10 cellular contexts compared by ENCODE assay signal in the genomic region with DNA sequence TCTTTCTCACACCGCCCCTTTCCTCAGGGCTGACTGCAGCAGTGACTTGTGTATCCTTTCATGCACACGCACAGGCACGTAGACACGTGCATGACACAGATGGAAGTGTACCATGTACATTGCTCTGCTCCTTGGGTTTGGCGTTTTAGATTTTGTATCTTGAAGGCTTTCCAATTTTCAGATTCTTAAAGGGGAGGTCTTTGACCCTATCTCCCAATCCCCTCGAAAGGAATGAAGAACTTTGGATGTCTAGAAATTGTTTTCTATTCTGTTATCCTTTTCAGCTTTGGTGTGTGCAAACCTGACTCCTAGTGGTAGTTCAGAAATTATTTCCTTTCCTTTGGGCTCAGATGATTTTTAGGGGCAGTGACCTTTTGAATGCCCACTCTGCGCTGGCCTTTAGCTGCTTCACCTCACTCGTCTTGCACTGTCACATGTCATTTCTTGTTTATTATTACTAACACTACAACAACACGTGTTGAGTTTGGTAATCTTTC.
DNase-seq lines count a peak whose midpoint lies in the region; ATAC-seq, FAIRE-seq and TF ChIP-seq lines count a peak whose summit lies in the region.
"Had no signal": no experiment of that assay in that cellular context is flagged by ENCODE, and none has a peak within 500 bp of the region (broad histone marks: within the 10 kb centered on the region; RNA-seq: fewer than 3 reads in every experiment).

No MANE protein-coding gene starts in this region.

- H3K9me3 ChIP-seq in Caco-2 (no peaks in the 10 kb centered on the region), GM12878 (replicated peaks; ENCODE audit: control insufficient read depth, insufficient read depth, low read length) (no peaks in the 10 kb centered on the region; the same call in 2 of the 3 replicates)
- H3K9me3 ChIP-seq in naive thymus-derived CD4-positive, alpha-beta T cell (ENCODE audit: control insufficient read depth in 2 of 3, low read length in 3 of 3): no peaks in the 10 kb centered on the region

- 57% methylated on average over 9 of the region's 9 CpGs for WGBS in GM12878 (ENCODE audit: insufficient coverage, insufficient replicate concordance, low lambda C conversion rate, missing lambda C conversion rate)

- peak; percentile 63 for ATAC-seq in GM12878
- ATAC-seq in naive thymus-derived CD4-positive, alpha-beta T cell: peak; percentile 61
- no peak for ATAC-seq in HG02588 (IDR thresholded peaks at IDR 0.05; ENCODE audit: unreplicated experiment)
- ATAC-seq in GM18907 (IDR thresholded peaks at IDR 0.05; ENCODE audit: unreplicated experiment): no peak

- no peak overlapping the region for H3K27ac ChIP-seq in GM12878 (ENCODE audit: control insufficient read depth, insufficient read depth)
- no peak overlapping the region for H3K27ac ChIP-seq in naive thymus-derived CD4-positive, alpha-beta T cell (ENCODE audit: low read depth, low read length)

- H3K27me3 ChIP-seq in Caco-2 (replicated peaks; ENCODE audit: control insufficient read depth, insufficient read depth, low read length): no peaks in the 10 kb centered on the region
- H3K27me3 ChIP-seq in GM12878 (replicated peaks in 1 of 2; ENCODE audit: control insufficient read depth in 2 of 2, insufficient read depth in 2 of 2, low read length in 1 of 2): no peaks in the 10 kb centered on the region
- H3K27me3 ChIP-seq in naive thymus-derived CD4-positive, alpha-beta T cell (ENCODE audit: control insufficient read depth in 2 of 2, insufficient read depth in 2 of 2, low read length in 2 of 2): no peaks in the 10 kb centered on the region

- intact Hi-C loops in Caco-2 (cut with micrococcal nuclease; ENCODE audit: unreplicated experiment): loop anchor here (1.0 kb wide), 2 partner anchors 420 to 490 kb away; no protein-coding TSS in a partner anchor
- intact Hi-C loops in GM12878 (cut with micrococcal nuclease; ENCODE audit: unreplicated experiment): loop anchor here (2.0 to 10.0 kb wide), 2 partner anchors 210 to 420 kb away; no protein-coding TSS in a partner anchor
- intact Hi-C loops in naive thymus-derived CD4-positive, alpha-beta T cell (cut with micrococcal nuclease): loop anchor here (1.0 to 5.0 kb wide), 9 partner anchors 23 to 420 kb away; no protein-coding TSS in a partner anchor

- H3K4me1 ChIP-seq in Caco-2 (no peaks in the 10 kb centered on the region), GM12878 (ENCODE audit: control insufficient read depth, insufficient read depth, low read length) (peaks cover 3% of the 10 kb centered on the region)
- H3K4me1 ChIP-seq in naive thymus-derived CD4-positive, alpha-beta T cell (ENCODE audit: control insufficient read depth in 2 of 2, insufficient read depth in 2 of 2, low read length in 2 of 2): peaks cover 0 to 18% of the 10 kb centered on the region in 2 donors

- peak; percentile 65 for TF ChIP-seq RAD21 in GM12878 (IDR thresholded peaks at IDR 0.05; ENCODE audit: insufficient read depth, low read depth, low read length)

- no peak overlapping the region for H3K4me3 Mint-ChIP-seq in Caco-2 (ENCODE audit: unreplicated experiment)
- H3K4me3 Mint-ChIP-seq in IgD-negative memory B cell: no peak overlapping the region
- peak overlapping the region in 8 of 10 donors; percentile 5 to 69 (median 38) for H3K4me3 Mint-ChIP-seq in naive thymus-derived CD4-positive, alpha-beta T cell
- H3K4me3 Mint-ChIP-seq: immature natural killer cell had no signal

- no peak overlapping the region for H2AFZ ChIP-seq in GM12878 (ENCODE audit: control insufficient read depth, low read depth, low read length)

- H3K4me1 Mint-ChIP-seq in Caco-2 (ENCODE audit: low read depth, unreplicated experiment) (peaks cover 7% of the 10 kb centered on the region), IgD-negative memory B cell (peaks cover 11 to 20% (median 15%) of the 10 kb centered on the region in 3 donors)
- H3K4me1 Mint-ChIP-seq in naive thymus-derived CD4-positive, alpha-beta T cell: peaks cover 31 to 83% (median 68%) of the 10 kb centered on the region in 7 donors

- H3K4me3 ChIP-seq in Caco-2 (ENCODE audit: low read depth, low read length): no peak overlapping the region
- H3K4me3 ChIP-seq in GM12878: no peak overlapping the region
- no peak overlapping the region for H3K4me3 ChIP-seq in naive thymus-derived CD4-positive, alpha-beta T cell (ENCODE audit: low read length)

- FAIRE-seq in GM12878 (lab: Jason Lieb, UNC): peak; percentile 44

- CTCF ChIA-PET in Caco-2 (lab: Charles Lee): interaction anchor here (0.7 to 0.8 kb wide), 2 partner anchors 9 to 532 kb away, joined by 4 to 5 read pairs; no protein-coding TSS in a partner anchor
- CTCF ChIA-PET in GM12878 (lab: Yijun Ruan, JAX): interaction anchor here (0.7 to 1.8 kb wide), 21 partner anchors 8 to 419 kb away, joined by 3 to 16 read pairs (median 4); partner anchors contain the start of gene EDN1
- CTCF ChIA-PET in naive thymus-derived CD4-positive, alpha-beta T cell (lab: Charles Lee): interaction anchor here (0.6 to 1.7 kb wide), 9 partner anchors 17 to 420 kb away, joined by 3 to 10 read pairs (median 3); partner anchors contain the start of gene EDN1

- DNase-seq in Caco-2: peak in 1 of 2 experiments; percentile 4
- DNase-seq in GM12878 (ENCODE audit: low read depth, low spot score): no peak
- peak in 6 of 9 donors; percentile 19 to 58 (median 38) for DNase-seq in naive thymus-derived CD4-positive, alpha-beta T cell
- no peak for DNase-seq in cerebellum (ENCODE audit: low spot score)
- no peak for DNase-seq in NCI-H524 (lab: John Stamatoyannopoulos, UW)
- DNase-seq: NCI-H1436 had no signal

- TF ChIP-seq EP300 in GM12878 (IDR thresholded peaks at IDR 0.05; ENCODE audit: borderline replicate concordance in 1 of 2, control insufficient read depth in 1 of 2, low read depth in 2 of 2, low read length in 2 of 2): no peak

- H3K27me3 Mint-ChIP-seq in Caco-2 (ENCODE audit: insufficient read depth, unreplicated experiment): no peaks in the 10 kb centered on the region
- no peaks in the 10 kb centered on the region for H3K27me3 Mint-ChIP-seq in IgD-negative memory B cell
- no peaks in the 10 kb centered on the region for H3K27me3 Mint-ChIP-seq in naive thymus-derived CD4-positive, alpha-beta T cell

- SMC1A ChIA-PET in GM12878 (lab: Charles Lee; ENCODE audit: uncharacterized antibody, unreplicated experiment): interaction anchor here (0.7 to 5.3 kb wide), 23 partner anchors 9 to 422 kb away, joined by 3 to 28 read pairs (median 4); no protein-coding TSS in a partner anchor

- peak; percentile 30 to 60 for TF ChIP-seq CTCF in Caco-2 (IDR thresholded peaks at IDR 0.05; ENCODE audit: insufficient read depth in 1 of 2, low read depth in 1 of 2, low read length in 1 of 2, severe bottlenecking in 1 of 2, unreplicated experiment in 1 of 2)
- TF ChIP-seq CTCF in GM12878 (IDR thresholded peaks at IDR 0.05 in 2 of 3, conservative IDR thresholded peaks at IDR 0.05 in 1 of 3; ENCODE audit: control insufficient read depth in 2 of 3, extremely low read depth in 1 of 3, insufficient read depth in 1 of 3, low read depth in 3 of 3, low read length in 3 of 3): peak; percentile 30 to 53 (median 40); a peak in 4 of 6 replicates

- no peaks in the 10 kb centered on the region for H4K20me1 ChIP-seq in GM12878 (ENCODE audit: control insufficient read depth, insufficient read depth)

- in situ Hi-C loops in GM12878 (cut with MboI): no loop called here

- H3K36me3 ChIP-seq in Caco-2 (ENCODE audit: control insufficient read depth, insufficient read depth, low read length) (no peaks in the 10 kb centered on the region), GM12878 (ENCODE audit: control insufficient read depth in 2 of 2, insufficient read depth in 2 of 2, low read length in 1 of 2) (peaks cover 0 to 17% of the 10 kb centered on the region in 2 experiments; a peak in 2 of 4 replicates)
- H3K36me3 ChIP-seq in naive thymus-derived CD4-positive, alpha-beta T cell (ENCODE audit: control insufficient read depth in 2 of 3, insufficient read depth in 3 of 3, low read length in 3 of 3): no peaks in the 10 kb centered on the region

- RAD21 ChIA-PET in GM12878 (lab: Charles Lee; ENCODE audit: unreplicated experiment): interaction anchor here (0.8 to 1.4 kb wide), 17 partner anchors 9 to 422 kb away, joined by 3 to 11 read pairs (median 4); partner anchors contain the start of gene EDN1

- no peak for TF ChIP-seq POLR2A in GM12878 (IDR thresholded peaks at IDR 0.05; ENCODE audit: low read depth, low read length)

- H3K4me2 ChIP-seq in GM12878 (ENCODE audit: control insufficient read depth, insufficient read depth): no peak overlapping the region

- H3K9ac ChIP-seq in GM12878 (ENCODE audit: control insufficient read depth, insufficient read depth, low read length): no peak overlapping the region

- H3K27ac Mint-ChIP-seq in Caco-2 (ENCODE audit: unreplicated experiment) (no peak overlapping the region), IgD-negative memory B cell (peak overlapping the region in 2 of 3 donors; percentile 28 to 31)
- peak overlapping the region in 5 of 9 donors; percentile 41 to 60 (median 54) for H3K27ac Mint-ChIP-seq in naive thymus-derived CD4-positive, alpha-beta T cell

- POLR2A ChIA-PET in Caco-2 (lab: Charles Lee): no interaction called here
- POLR2A ChIA-PET in GM12878 (lab: Charles Lee): no interaction called here
- POLR2A ChIA-PET in naive thymus-derived CD4-positive, alpha-beta T cell (lab: Charles Lee): interaction anchor here (1.2 kb wide), 1 partner anchor 27 kb away, joined by 3 read pairs; no protein-coding TSS in a partner anchor

- H3K79me2 ChIP-seq in GM12878 (ENCODE audit: control insufficient read depth, insufficient read depth, low read length): peaks cover 89% of the 10 kb centered on the region

- BruUV-seq in Caco-2 (replicated peaks; lab: Mats Ljungman, UMichigan) (no TSS peak), GM12878 (replicated peaks; lab: Mats Ljungman, UMichigan) (no TSS peak)

- H3K9me3 Mint-ChIP-seq in Caco-2 (ENCODE audit: unreplicated experiment): no peaks in the 10 kb centered on the region
- no peaks in the 10 kb centered on the region for H3K9me3 Mint-ChIP-seq in IgD-negative memory B cell
- H3K9me3 Mint-ChIP-seq in naive thymus-derived CD4-positive, alpha-beta T cell: peaks cover 0 to 3% (median 0%) of the 10 kb centered on the region in 11 donors
- H3K9me3 Mint-ChIP-seq: immature natural killer cell had no signal

- no peaks in the 10 kb centered on the region for H3K36me3 Mint-ChIP-seq in Caco-2 (ENCODE audit: insufficient read depth, unreplicated experiment)
- peaks cover 5% of the 10 kb centered on the region for H3K36me3 Mint-ChIP-seq in IgD-negative memory B cell
- H3K36me3 Mint-ChIP-seq in naive thymus-derived CD4-positive, alpha-beta T cell: peaks cover 0 to 23% (median 6%) of the 10 kb centered on the region in 5 donors
- H3K36me3 Mint-ChIP-seq: immature natural killer cell had no signal

TF ChIP-seq in GM12878, 131 proteins besides CTCF, POLR2A, EP300 and RAD21 (continues in another document):
- TF ChIP-seq ZNF24 (IDR thresholded peaks at IDR 0.05): 0 out of 2 replicates have a peak, but pooled peaks have one; percentile 16

Comparison
In these comparisons a context has a peak if more than half of its experiments do, and no peak if none do; other contexts are left out.
1. DNase-seq: peak in naive thymus-derived CD4-positive, alpha-beta T cell (6 of 9); none in GM12878 (single experiment), cerebellum (single experiment) and NCI-H524 (0 of 2).
2. H3K4me3 Mint-ChIP-seq: peak in naive thymus-derived CD4-positive, alpha-beta T cell (8 of 10); none in Caco-2 (single experiment) and IgD-negative memory B cell (0 of 4).
3. ATAC-seq: peak in GM12878 (single experiment) and naive thymus-derived CD4-positive, alpha-beta T cell (single experiment); none in HG02588 (single experiment) and GM18907 (single experiment).